9 cellular contexts compared by ENCODE assay signal in the genomic region with DNA sequence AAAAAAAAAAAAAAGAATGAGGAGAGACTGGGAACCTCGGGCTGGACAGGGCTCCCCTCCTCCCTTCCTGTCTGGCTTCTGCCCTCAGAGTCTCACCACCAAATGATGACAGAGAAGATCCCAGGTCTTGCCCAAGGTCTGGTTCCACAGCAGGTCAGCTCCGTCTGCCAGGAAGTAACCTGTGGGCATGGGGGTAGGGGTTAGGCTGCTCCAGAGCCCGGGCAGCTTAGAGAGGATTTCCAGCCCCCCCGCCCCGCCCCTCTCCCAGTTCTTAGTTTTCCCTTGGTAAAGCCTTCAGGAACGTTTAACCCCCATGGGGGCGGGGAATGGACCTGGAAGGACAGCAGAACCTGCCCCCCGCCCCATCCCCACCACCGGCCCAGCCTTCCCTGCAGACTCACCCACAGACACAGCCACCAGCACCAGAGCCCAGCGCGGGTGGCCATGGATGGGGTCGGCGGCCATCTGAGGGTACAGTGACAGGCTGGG. TPM values are rescaled to one million over a fixed set of nuclear protein-coding genes. Genes with fewer than 3 reads are reported as not detected.
A peak's percentile ranks its signal among the peaks of the same experiment; 100 is the strongest.
DNase-seq lines count a peak whose midpoint lies in the region; ATAC-seq and TF ChIP-seq lines count a peak whose summit lies in the region.
"Had no signal": no experiment of that assay in that cellular context is flagged by ENCODE, and none has a peak within 500 bp of the region (broad histone marks: within the 10 kb centered on the region; RNA-seq: fewer than 3 reads in every experiment).

No MANE protein-coding gene starts in this region.

- WGBS in spleen, 5 donors: 7 to 13% (median 9%) methylated on average over 7 to 13 of the region's 13 CpGs

- H3K27me3 ChIP-seq in HL-60 (ENCODE audit: insufficient read depth, poor library complexity, severe bottlenecking): peaks cover 2% of the 10 kb centered on the region
- peaks cover 0 to 46% (median 14%) of the 10 kb centered on the region in 7 donors for H3K27me3 ChIP-seq in spleen (replicated peaks in 1 of 7)

- H3K9me3 ChIP-seq in iPS-18c (ENCODE audit: control insufficient read depth, insufficient read depth, low read length): no peaks in the 10 kb centered on the region
- H3K9me3 ChIP-seq in spleen: no peaks in the 10 kb centered on the region

- peaks cover 13 to 59% (median 51%) of the 10 kb centered on the region in 6 donors for H3K4me1 ChIP-seq in spleen

- no peak for TF ChIP-seq POLR2A in spleen (IDR thresholded peaks at IDR 0.05)

- no peak for TF ChIP-seq CTCF in HL-60 (IDR thresholded peaks at IDR 0.05; ENCODE audit: insufficient read depth, low read length)
- no peak for TF ChIP-seq CTCF in astrocyte of the cerebellum (IDR thresholded peaks at IDR 0.05; ENCODE audit: low read depth, low read length, missing control alignments)
- no peak for TF ChIP-seq CTCF in spleen (IDR thresholded peaks at IDR 0.05 in 8 of 11, conservative IDR thresholded peaks at IDR 0.05 in 3 of 11)

- H3K27ac ChIP-seq in HL-60 (replicated peaks): no peak overlapping the region
- H3K27ac ChIP-seq in spleen: peak overlapping the region in 6 of 8 donors; percentile 51 to 85 (median 78)

- DNase-seq in HL-60 (ENCODE audit: low read depth in 1 of 2, low spot score in 1 of 2) (peak in 1 of 2 experiments; percentile 55), astrocyte of the cerebellum (ENCODE audit: low read depth) (no peak), spleen (no peak), EL (no peak), NCI-H510A treated with DMSO at 0.1 percent for 48 hours (lab: John Stamatoyannopoulos, UW) (no peak), SHP77 (lab: John Stamatoyannopoulos, UW) (no peak)
- DNase-seq: NK-92 treated with Interleukin-12 subunit alpha and Interleukin-12 subunit beta, amount 100 ng/mL, for 24 hours had no signal

- peaks cover 0 to 48% (median 16%) of the 10 kb centered on the region in 6 donors for H3K36me3 ChIP-seq in spleen

- ATAC-seq in HG02981 (IDR thresholded peaks at IDR 0.05; ENCODE audit: unreplicated experiment): no peak

- in situ Hi-C loops in astrocyte of the cerebellum (cut with HindIII; ENCODE audit: low sequenced_read_pairs): no loop called here

- intact Hi-C loops in spleen (cut with DNase I; ENCODE audit: low total_unique reads): no loop called here

- H3K4me3 ChIP-seq in HL-60 (replicated peaks; ENCODE audit: insufficient read depth, low read length): peak overlapping the region; percentile 40
- H3K4me3 ChIP-seq in astrocyte of the cerebellum (ENCODE audit: low read depth, low read length): peak overlapping the region; percentile 64
- H3K4me3 ChIP-seq in iPS-18c (ENCODE audit: insufficient read depth, low read depth, low read length): peak overlapping the region; percentile 63; the same call in 1 of the 2 replicates
- H3K4me3 ChIP-seq in spleen: peak overlapping the region; percentile 45 to 76 (median 54)

RNA-seq across cellular contexts. Expression of a gene that starts 0.7 kb away (rescaled TPM):
- 1 to 10 TPM; 1.7 to 5.4 (median 3.1) TPM for total RNA-seq in spleen
- under 1 TPM; 0.26 to 0.67 (median 0.28) TPM for polyA plus RNA-seq in spleen

RNA-seq across cellular contexts. Expression of a gene that starts 15.1 kb away (rescaled TPM):
- total RNA-seq in spleen: 10 to 100 TPM; 38.2 to 74.7 (median 54.7) TPM
- 10 to 100 TPM; 16.2 to 41.3 (median 29.3) TPM for polyA plus RNA-seq in spleen

RNA-seq across cellular contexts. Expression of a gene that starts 24.8 kb away (rescaled TPM):
- 100 to 1,000 TPM; 210 to 320 (median 268) TPM for total RNA-seq in spleen
- 10 to 100 TPM; 67.2 to 91.8 (median 74.8) TPM for polyA plus RNA-seq in spleen

RNA-seq across cellular contexts. Expression of a gene that starts 33.2 kb away (rescaled TPM):
- 1 to 10 TPM; 1.6 to 7.9 (median 5.0) TPM for total RNA-seq in spleen
- polyA plus RNA-seq in spleen: 1 to 10 TPM; 3.5 to 7.0 (median 4.9) TPM

RNA-seq across cellular contexts. Expression of a gene that starts 52.4 kb away (rescaled TPM):
- 100 to 1,000 TPM in 5 of 7 donors, 10 to 100 TPM in 2; 79.8 to 361 (median 192) TPM for total RNA-seq in spleen
- 100 to 1,000 TPM in 1 of 3 donors, 10 to 100 TPM in 2; 53.5 to 132 (median 99.5) TPM for polyA plus RNA-seq in spleen
